In the genomic region with DNA sequence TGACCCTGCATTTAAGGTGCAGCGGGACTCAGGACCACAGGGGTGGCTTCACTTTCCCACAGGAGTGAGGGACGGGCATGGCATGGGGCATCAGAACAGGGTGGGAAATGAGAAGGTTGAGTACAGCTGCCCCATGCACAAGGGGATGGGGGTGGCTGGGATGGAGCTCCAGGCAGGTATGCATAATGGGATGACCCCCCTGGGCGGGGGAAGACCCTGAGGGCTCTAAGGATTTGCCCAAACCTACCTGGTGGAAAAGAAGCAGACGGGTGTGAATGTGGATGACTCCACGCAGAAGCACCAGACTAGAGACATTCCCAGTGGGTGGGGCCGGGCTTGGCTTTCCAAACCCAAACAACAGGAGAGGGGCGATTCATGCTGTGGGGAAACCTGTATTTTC, we compare ENCODE assay signal across 18 cellular contexts.
DNase-seq lines count a peak whose midpoint lies in the region; ATAC-seq and TF ChIP-seq lines count a peak whose summit lies in the region.
"Had no signal": no experiment of that assay in that cellular context is flagged by ENCODE, and none has a peak within 500 bp of the region (broad histone marks: within the 10 kb centered on the region; RNA-seq: fewer than 3 reads in every experiment).

No MANE protein-coding gene starts in this region.

- H3K4me3 Mint-ChIP-seq in chondrocyte (ENCODE audit: unreplicated experiment) = no peak overlapping the region
- H3K4me3 Mint-ChIP-seq in T-helper 2 cell treated with Interferon-gamma antibody and Interleukin-4, amounts not matched to agents 5 μg/mL and 100 μg/mL, for 36 hours = no peak overlapping the region
- H3K4me3 Mint-ChIP-seq: HFFc6, IgD-negative memory B cell had no signal

- H3K4me3 ChIP-seq in Peyer's patch (no peak overlapping the region), mesenchymal stem cell (ENCODE audit: insufficient read depth in 1 of 2, low read depth in 1 of 2, low read length in 2 of 2) (no peak overlapping the region), suprapubic skin (no peak overlapping the region)
- H3K4me3 ChIP-seq: A549, GM12878 had no signal

- no peak overlapping the region for H2BK15ac ChIP-seq in mesenchymal stem cell (ENCODE audit: low read depth, poor library complexity, severe bottlenecking)

- H3K23ac ChIP-seq in mesenchymal stem cell (ENCODE audit: low read length in 2 of 2) = no peak overlapping the region

- H3K36me3 Mint-ChIP-seq in chondrocyte (ENCODE audit: low read depth) = no peaks in the 10 kb centered on the region
- no peaks in the 10 kb centered on the region for H3K36me3 Mint-ChIP-seq in T-helper 2 cell treated with Interferon-gamma antibody and Interleukin-4, amounts not matched to agents 5 μg/mL and 100 μg/mL, for 36 hours (ENCODE audit: low read depth)
- H3K36me3 Mint-ChIP-seq: CD4-positive, alpha-beta memory T cell; IgD-negative memory B cell had no signal

- no peak overlapping the region for H3K4ac ChIP-seq in mesenchymal stem cell (ENCODE audit: low read depth in 1 of 2, low read length in 2 of 2)

- no peaks in the 10 kb centered on the region for H3K27me3 ChIP-seq in Peyer's patch
- H3K27me3 ChIP-seq in mesenchymal stem cell (ENCODE audit: control insufficient read depth in 1 of 2, insufficient read depth in 1 of 2, low read length in 2 of 2) = peaks cover 0 to under 1% of the 10 kb centered on the region in 2 experiments
- peaks cover 4% of the 10 kb centered on the region for H3K27me3 ChIP-seq in suprapubic skin
- H3K27me3 ChIP-seq: BE2C had no signal

- peak in 2 of 3 donors; percentile 12 to 33 for DNase-seq in Peyer's patch
- peak; percentile 57 for DNase-seq in chondrocyte (ENCODE audit: low spot score)
- DNase-seq in mesenchymal stem cell = no peak
- peak; percentile 37 to 64 for DNase-seq in suprapubic skin (ENCODE audit: low spot score in 2 of 2)
- DNase-seq in H4 (ENCODE audit: low spot score) = no peak
- DNase-seq in amniotic stem cell (lab: John Stamatoyannopoulos, UW) = no peak
- no peak for DNase-seq in T-helper 2 cell treated with Interferon-gamma antibody and Interleukin-4, amounts not matched to agents 5 μg/mL and 100 μg/mL, for 36 hours (ENCODE audit: low spot score)
- DNase-seq: CD4-positive, alpha-beta memory T cell; DMS79; GOT3; HCEC 1CT; HFFc6 had no signal

- no peak overlapping the region for H3K27ac Mint-ChIP-seq in chondrocyte (ENCODE audit: unreplicated experiment)
- no peak overlapping the region for H3K27ac Mint-ChIP-seq in T-helper 2 cell treated with Interferon-gamma antibody and Interleukin-4, amounts not matched to agents 5 μg/mL and 100 μg/mL, for 36 hours
- H3K27ac Mint-ChIP-seq: HFFc6 had no signal

- H3K36me3 ChIP-seq in Peyer's patch (no peaks in the 10 kb centered on the region), mesenchymal stem cell (ENCODE audit: control insufficient read depth in 1 of 2, insufficient read depth in 2 of 2, low read depth in 1 of 2, low read length in 2 of 2) (peaks cover 0 to 6% of the 10 kb centered on the region in 2 experiments), suprapubic skin (no peaks in the 10 kb centered on the region)
- H3K36me3 ChIP-seq: BE2C had no signal

- TF ChIP-seq POLR2A in Peyer's patch (IDR thresholded peaks at IDR 0.05) (no peak), suprapubic skin (IDR thresholded peaks at IDR 0.05) (no peak)

- WGBS in mesenchymal stem cell = 87% methylated on average over 7 of the region's 7 CpGs
- 69% methylated on average over 7 of the region's 7 CpGs for WGBS in suprapubic skin

- no peaks in the 10 kb centered on the region for H3K27me3 Mint-ChIP-seq in chondrocyte (ENCODE audit: low read depth)
- H3K27me3 Mint-ChIP-seq in T-helper 2 cell treated with Interferon-gamma antibody and Interleukin-4, amounts not matched to agents 5 μg/mL and 100 μg/mL, for 36 hours (ENCODE audit: low read depth) = no peaks in the 10 kb centered on the region
- H3K27me3 Mint-ChIP-seq: CD4-positive, alpha-beta memory T cell; IgD-negative memory B cell had no signal

- no peaks in the 10 kb centered on the region for H3K4me1 ChIP-seq in Peyer's patch
- peaks cover 28% of the 10 kb centered on the region for H3K4me1 ChIP-seq in mesenchymal stem cell (ENCODE audit: control insufficient read depth, insufficient read depth, low read depth, low read length)
- no peaks in the 10 kb centered on the region for H3K4me1 ChIP-seq in suprapubic skin
- H3K4me1 ChIP-seq: BE2C had no signal

- TF ChIP-seq CTCF in Peyer's patch (IDR thresholded peaks at IDR 0.05) (no peak), chondrocyte (IDR thresholded peaks at IDR 0.05) (no peak), suprapubic skin (IDR thresholded peaks at IDR 0.05) (no peak)

- H3K4me2 ChIP-seq in mesenchymal stem cell (ENCODE audit: low read length, poor library complexity, severe bottlenecking) = no peak overlapping the region
- H3K4me2 ChIP-seq: A549 had no signal

- H2BK5ac ChIP-seq in mesenchymal stem cell (ENCODE audit: low read depth, low read length, poor library complexity, severe bottlenecking) = no peak overlapping the region

- no peak overlapping the region for H3K27ac ChIP-seq in Peyer's patch
- H3K27ac ChIP-seq in mesenchymal stem cell (ENCODE audit: low read length, poor library complexity, severe bottlenecking) = no peak overlapping the region
- H3K27ac ChIP-seq in suprapubic skin = no peak overlapping the region
- H3K27ac ChIP-seq: C4-2B had no signal

- no peak overlapping the region for H4K91ac ChIP-seq in mesenchymal stem cell (ENCODE audit: low read length)

- no peak for TF ChIP-seq EP300 in suprapubic skin (IDR thresholded peaks at IDR 0.05)

- H3K18ac ChIP-seq in mesenchymal stem cell (ENCODE audit: low read depth in 1 of 2, low read length in 2 of 2) = no peak overlapping the region

- H3K14ac ChIP-seq in mesenchymal stem cell (ENCODE audit: low read length in 2 of 2) = peak overlapping the region in 1 of 2 experiments; percentile 11

- H2BK120ac ChIP-seq in mesenchymal stem cell (ENCODE audit: low read depth, low read length) = no peak overlapping the region

- H2AFZ ChIP-seq in mesenchymal stem cell (ENCODE audit: low read depth, low read length) = no peak overlapping the region

- H3K9me3 Mint-ChIP-seq in chondrocyte (ENCODE audit: low read depth) = no peaks in the 10 kb centered on the region
- H3K9me3 Mint-ChIP-seq in T-helper 2 cell treated with Interferon-gamma antibody and Interleukin-4, amounts not matched to agents 5 μg/mL and 100 μg/mL, for 36 hours = no peaks in the 10 kb centered on the region
- H3K9me3 Mint-ChIP-seq: CD4-positive, alpha-beta memory T cell; HFFc6; IgD-negative memory B cell had no signal

- no peak overlapping the region for H4K8ac ChIP-seq in mesenchymal stem cell (ENCODE audit: low read length)

- H3K79me1 ChIP-seq in mesenchymal stem cell (replicated peaks; ENCODE audit: low read length, poor library complexity, severe bottlenecking) = no peaks in the 10 kb centered on the region

- no peak for ATAC-seq in HG03378 (IDR thresholded peaks at IDR 0.05; ENCODE audit: unreplicated experiment)
- ATAC-seq: A549, GM12878 had no signal

- no peak overlapping the region for H3K9ac ChIP-seq in mesenchymal stem cell (ENCODE audit: low read length)

- peak overlapping the region; percentile 70 for H2AK5ac ChIP-seq in mesenchymal stem cell (ENCODE audit: low read length, severe bottlenecking)

- H2BK12ac ChIP-seq in mesenchymal stem cell (ENCODE audit: low read length in 2 of 2) = no peak overlapping the region

- peaks cover 35% of the 10 kb centered on the region for H3K4me1 Mint-ChIP-seq in chondrocyte (ENCODE audit: low read depth)
- H3K4me1 Mint-ChIP-seq in T-helper 2 cell treated with Interferon-gamma antibody and Interleukin-4, amounts not matched to agents 5 μg/mL and 100 μg/mL, for 36 hours (ENCODE audit: low read depth) = no peaks in the 10 kb centered on the region
- H3K4me1 Mint-ChIP-seq: CD4-positive, alpha-beta memory T cell; IgD-negative memory B cell had no signal

- no peaks in the 10 kb centered on the region for H3K9me3 ChIP-seq in Peyer's patch
- no peaks in the 10 kb centered on the region for H3K9me3 ChIP-seq in mesenchymal stem cell (ENCODE audit: control insufficient read depth, low read length)
- H3K9me3 ChIP-seq in suprapubic skin = no peaks in the 10 kb centered on the region
- H3K9me3 ChIP-seq: A549, BE2C had no signal

Comparison
In these comparisons a context has a peak if more than half of its experiments do, and no peak if none do; other contexts are left out.
1. DNase-seq: peak in Peyer's patch (2 of 3), chondrocyte (single experiment) and suprapubic skin (2 of 2); none in mesenchymal stem cell (single experiment), H4 (single experiment), amniotic stem cell (single experiment) and T-helper 2 cell treated with Interferon-gamma antibody and Interleukin-4, amounts not matched to agents 5 μg/mL and 100 μg/mL, for 36 hours (single experiment).